In the genomic region with DNA sequence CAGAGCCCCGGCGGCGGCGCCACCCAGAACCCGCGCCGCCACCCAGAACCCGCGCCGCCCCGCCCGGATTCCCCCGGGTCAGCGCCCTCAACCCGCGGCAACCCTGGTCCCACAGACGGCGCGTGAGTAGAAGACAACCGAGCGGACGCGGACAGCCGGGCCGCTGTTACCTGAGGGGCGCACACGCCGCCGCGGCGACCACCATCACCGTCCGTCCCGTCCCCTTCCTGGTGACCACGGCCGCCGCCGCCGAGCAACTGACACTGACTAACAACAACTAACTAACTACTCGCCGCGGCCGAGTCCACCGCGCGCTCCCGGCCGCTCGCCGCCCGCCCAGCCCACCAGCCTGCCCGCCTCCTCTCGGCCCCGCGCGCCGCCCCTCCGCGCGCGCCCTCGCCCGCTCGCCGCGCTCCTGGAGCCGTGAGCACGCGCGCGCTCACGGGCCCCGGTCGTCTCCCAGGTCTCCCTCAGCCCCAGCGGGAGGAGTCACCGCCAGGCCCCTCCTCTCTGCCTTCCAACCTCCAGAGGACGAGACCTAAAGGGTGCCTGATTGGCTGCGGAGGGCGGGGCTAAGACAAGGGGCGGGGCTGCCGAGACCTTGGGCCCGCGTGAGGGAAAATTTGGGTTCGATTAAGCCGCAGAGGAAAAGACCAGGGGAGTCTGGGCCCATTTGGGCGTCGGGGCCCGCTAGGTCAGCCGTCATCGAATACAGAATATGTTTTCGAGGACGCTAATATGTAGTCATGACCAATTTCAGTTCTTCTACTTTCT, we compare ENCODE assay signal across 8 cellular contexts. TPM values are rescaled to one million over a fixed set of nuclear protein-coding genes. Genes with fewer than 3 reads are reported as not detected.
DNase-seq lines count a peak whose midpoint lies in the region; ATAC-seq, FAIRE-seq and TF ChIP-seq lines count a peak whose summit lies in the region.

Gene PEAK1, minus strand, starts transcription at position 269 of the 774 bp plus-strand sequence. CDS start 238,178 bp downstream, outside the sequence.

- H3K79me2 ChIP-seq in parathyroid adenoma: peaks cover 5% of the 10 kb centered on the region

- TF ChIP-seq CTCF in parathyroid adenoma (IDR thresholded peaks at IDR 0.05) (no peak), tibial artery (IDR thresholded peaks at IDR 0.05) (no peak)

- H3K4me1 ChIP-seq in parathyroid adenoma (no peaks in the 10 kb centered on the region), tibial artery (peaks cover 0 to 56% (median 28%) of the 10 kb centered on the region in 4 donors)

- H3K27me3 Mint-ChIP-seq in activated naive CD8-positive, alpha-beta T cell treated with anti-CD3 and anti-CD28 coated beads, Interleukin-2, amount 50 U/mL, for 24 hours: no peaks in the 10 kb centered on the region

- ATAC-seq in HG02798 (IDR thresholded peaks at IDR 0.05; ENCODE audit: poor library complexity, unreplicated experiment): peak; percentile 95
- ATAC-seq in activated naive CD8-positive, alpha-beta T cell treated with anti-CD3 and anti-CD28 coated beads, Interleukin-2, amount 50 U/mL, for 24 hours: peak; percentile 96
- ATAC-seq in Right ventricle myocardium superior (ENCODE audit: poor library complexity): peak; percentile 97

- peak within 1 kb of the TSS; percentile 95 for H3K4me2 ChIP-seq in parathyroid adenoma (ENCODE audit: low read length)

- H3K9ac ChIP-seq in parathyroid adenoma: peak within 1 kb of the TSS; percentile 53

- peaks cover 55% of the 10 kb centered on the region for H3K4me1 Mint-ChIP-seq in activated naive CD8-positive, alpha-beta T cell treated with anti-CD3 and anti-CD28 coated beads, Interleukin-2, amount 50 U/mL, for 24 hours

- H3K27me3 ChIP-seq in parathyroid adenoma (ENCODE audit: control insufficient read depth, insufficient read depth, low read length): no peaks in the 10 kb centered on the region
- no peaks in the 10 kb centered on the region for H3K27me3 ChIP-seq in tibial artery

- H3K27ac Mint-ChIP-seq in activated naive CD8-positive, alpha-beta T cell treated with anti-CD3 and anti-CD28 coated beads, Interleukin-2, amount 50 U/mL, for 24 hours: peak within 1 kb of the TSS; percentile 97

- H3K9me3 Mint-ChIP-seq in activated naive CD8-positive, alpha-beta T cell treated with anti-CD3 and anti-CD28 coated beads, Interleukin-2, amount 50 U/mL, for 24 hours: no peaks in the 10 kb centered on the region

- peak within 1 kb of the TSS; percentile 83 for H2AFZ ChIP-seq in parathyroid adenoma

- H3K4me3 ChIP-seq in parathyroid adenoma (ENCODE audit: low read depth, low read length) (peak within 1 kb of the TSS; percentile 95), tibial artery (peak within 1 kb of the TSS; percentile 91 to 96)

- peak within 1 kb of the TSS; percentile 96 for H3K27ac ChIP-seq in parathyroid adenoma
- H3K27ac ChIP-seq in tibial artery: peak within 1 kb of the TSS; percentile 93 to 95

- no peaks in the 10 kb centered on the region for H3K36me3 ChIP-seq in parathyroid adenoma (ENCODE audit: control insufficient read depth, insufficient read depth, low read length)
- no peaks in the 10 kb centered on the region for H3K36me3 ChIP-seq in tibial artery

- peaks cover 3% of the 10 kb centered on the region for H3K36me3 Mint-ChIP-seq in activated naive CD8-positive, alpha-beta T cell treated with anti-CD3 and anti-CD28 coated beads, Interleukin-2, amount 50 U/mL, for 24 hours (ENCODE audit: low read depth)

- H3K4me3 Mint-ChIP-seq in activated naive CD8-positive, alpha-beta T cell treated with anti-CD3 and anti-CD28 coated beads, Interleukin-2, amount 50 U/mL, for 24 hours: peak within 1 kb of the TSS; percentile 96

- TF ChIP-seq POLR2A in GM12891 (IDR thresholded peaks at IDR 0.05; ENCODE audit: low read depth, low read length): peak; percentile 51; the same call in 1 of the 2 replicates

- DNase-seq in GM12891 (ENCODE audit: insufficient read length, low spot score): peak; percentile 82
- peak; percentile 98 for DNase-seq in NCI-H1436 (lab: John Stamatoyannopoulos, UW)
- peak; percentile 96 for DNase-seq in SW480 (ENCODE audit: low spot score)
- peak; percentile 100 for DNase-seq in activated naive CD8-positive, alpha-beta T cell treated with anti-CD3 and anti-CD28 coated beads, Interleukin-2, amount 50 U/mL, for 24 hours
- DNase-seq in Right ventricle myocardium superior: peak; percentile 100
- peak; percentile 100 for DNase-seq in tibial artery

- no peaks in the 10 kb centered on the region for H3K9me3 ChIP-seq in parathyroid adenoma (ENCODE audit: control insufficient read depth, low read length)
- no peaks in the 10 kb centered on the region for H3K9me3 ChIP-seq in tibial artery

- FAIRE-seq in GM12891 (lab: Jason Lieb, UNC): peak; percentile 97

- intact Hi-C loops in Right ventricle myocardium superior (cut with DNase I): loop anchor here (5.0 to 10.0 kb wide), 2 partner anchors 77 to 235 kb away; no protein-coding TSS in a partner anchor
- intact Hi-C loops in tibial artery (cut with DNase I; ENCODE audit: low total_unique reads): loop anchor here (10.0 kb wide), 1 partner anchor 75 kb away; no protein-coding TSS in a partner anchor

TF ChIP-seq in GM12891, 5 proteins besides CTCF, POLR2A, EP300 and RAD21:
- TF ChIP-seq POU2F2 (IDR thresholded peaks at IDR 0.05; ENCODE audit: low read depth, low read length): no peak
- peak; percentile 52; the same call in 1 of the 2 replicates for TF ChIP-seq TAF1 (IDR thresholded peaks at IDR 0.05; ENCODE audit: low read depth, low read length)

RNA-seq across cellular contexts. Expression of gene PEAK1, which starts in this region (rescaled TPM):
- polyA plus RNA-seq in GM12891 (2012; ENCODE audit: low read depth, missing spikeins): 5.9 TPM
- total RNA-seq in Right ventricle myocardium superior: 59.9 TPM

Comparison
In these comparisons a context has a peak if more than half of its experiments do, and no peak if none do; other contexts are left out.
1. Peak in every context shown above with its lines: DNase-seq, ATAC-seq, H3K4me3 ChIP-seq and H3K27ac ChIP-seq.